ENCODE assay signal across 21 cellular contexts in the genomic region with DNA sequence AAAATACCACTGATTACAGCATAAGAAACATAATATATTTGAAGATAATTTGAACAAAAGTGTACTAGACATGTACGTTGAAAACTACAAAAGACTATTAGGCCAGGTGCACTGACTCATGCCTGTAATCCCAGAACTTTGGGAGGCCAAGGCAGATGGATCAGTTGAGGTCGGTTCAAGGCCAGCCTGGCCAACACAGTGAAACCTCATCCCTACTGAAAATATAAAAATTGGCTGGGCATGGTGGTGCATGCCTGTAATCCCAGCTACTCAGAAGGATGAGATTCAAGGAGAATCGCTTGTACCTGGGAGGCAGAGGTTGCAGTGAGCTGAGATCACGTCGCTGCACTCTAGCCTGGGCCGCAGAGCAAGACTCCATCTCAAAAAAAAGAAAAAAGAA. TPM values are rescaled to one million over a fixed set of nuclear protein-coding genes. Genes with fewer than 3 reads are reported as not detected.
DNase-seq lines count a peak whose midpoint lies in the region; ATAC-seq, FAIRE-seq and TF ChIP-seq lines count a peak whose summit lies in the region.
"Had no signal": no experiment of that assay in that cellular context is flagged by ENCODE, and none has a peak within 500 bp of the region (broad histone marks: within the 10 kb centered on the region; RNA-seq: fewer than 3 reads in every experiment).

No MANE protein-coding gene starts in this region.

- TF ChIP-seq POLR2A in A549 (IDR thresholded peaks at IDR 0.05; ENCODE audit: low read length): no peak
- no peak for TF ChIP-seq POLR2A in IMR-90 (IDR thresholded peaks at IDR 0.05; ENCODE audit: low read depth, low read length)

- TF ChIP-seq RAD21 in A549 (conservative IDR thresholded peaks at IDR 0.05 in 1 of 2, IDR thresholded peaks at IDR 0.05 in 1 of 2): no peak
- TF ChIP-seq RAD21 in IMR-90 (IDR thresholded peaks at IDR 0.05; ENCODE audit: low read length): no peak

- H3K9ac ChIP-seq in IMR-90 (ENCODE audit: low read depth, low read length) (no peak overlapping the region), Karpas-422 (ENCODE audit: low read length) (no peak overlapping the region)
- H3K9ac ChIP-seq: BLaER1 treated with 17β-estradiol and CSF1 and Interleukin-3, amounts not matched to agents 10 nM and 100 nM; GM23248 had no signal

- H2AFZ ChIP-seq in IMR-90 (replicated peaks; ENCODE audit: low read length, poor library complexity) (no peak overlapping the region), Karpas-422 (ENCODE audit: low read length) (no peak overlapping the region)

- H3K4me3 ChIP-seq in A549: no peak overlapping the region
- H3K4me3 ChIP-seq in IMR-90 (ENCODE audit: insufficient read depth, low read depth, low read length): no peak overlapping the region
- no peak overlapping the region for H3K4me3 ChIP-seq in Karpas-422 (ENCODE audit: low read length)
- H3K4me3 ChIP-seq in A673 (ENCODE audit: low read depth, low read length, poor library complexity, severe bottlenecking): no peak overlapping the region
- H3K4me3 ChIP-seq: BLaER1 treated with 17β-estradiol and CSF1 and Interleukin-3, amounts not matched to agents 10 nM and 100 nM; GM23248 had no signal

- no peaks in the 10 kb centered on the region for H3K4me1 Mint-ChIP-seq in activated naive CD4-positive, alpha-beta T cell treated with anti-CD3 and anti-CD28 coated beads for 36 hours (ENCODE audit: low read depth)
- H3K4me1 Mint-ChIP-seq: CD8-positive, alpha-beta memory T cell had no signal

- ATAC-seq in A549 (peak in 1 of 2 experiments; percentile 25; a peak in 1 of 6 replicates), IMR-90 (ENCODE audit: low read depth) (no peak)

- H4K8ac ChIP-seq in IMR-90 (ENCODE audit: low read depth in 2 of 2, low read length in 2 of 2): no peak overlapping the region

- no peak overlapping the region for H3K4ac ChIP-seq in IMR-90 (ENCODE audit: low read depth, low read length)

- H2BK120ac ChIP-seq in IMR-90 (ENCODE audit: low read depth, low read length): no peak overlapping the region

- CTCF ChIA-PET in A549 (lab: Yijun Ruan, JAX): interaction anchor here (0.7 kb wide), 1 partner anchor 664 kb away, joined by 5 read pairs; no protein-coding TSS in a partner anchor
- CTCF ChIA-PET in IMR-90 (lab: Yijun Ruan, JAX): interaction anchor here (0.6 kb wide), 1 partner anchor 138 kb away, joined by 3 read pairs; no protein-coding TSS in a partner anchor
- CTCF ChIA-PET in activated naive CD4-positive, alpha-beta T cell treated with anti-CD3 and anti-CD28 coated beads for 36 hours (lab: Charles Lee): interaction anchor here (0.7 kb wide), 1 partner anchor 321 kb away, joined by 4 read pairs; no protein-coding TSS in a partner anchor
- CTCF ChIA-PET in A673 (lab: Charles Lee): no interaction called here

- no peaks in the 10 kb centered on the region for H3K27me3 Mint-ChIP-seq in activated naive CD4-positive, alpha-beta T cell treated with anti-CD3 and anti-CD28 coated beads for 36 hours (ENCODE audit: low read depth)
- H3K27me3 Mint-ChIP-seq: CD4-positive, alpha-beta T cell had no signal

- H4K5ac ChIP-seq in IMR-90 (ENCODE audit: low read depth, low read length): no peak overlapping the region

- H3K79me2 ChIP-seq in Karpas-422 (ENCODE audit: low read length): no peaks in the 10 kb centered on the region

- no peaks in the 10 kb centered on the region for H3K9me3 ChIP-seq in A549
- no peaks in the 10 kb centered on the region for H3K9me3 ChIP-seq in IMR-90 (ENCODE audit: control insufficient read depth, insufficient read depth, low read length)
- no peaks in the 10 kb centered on the region for H3K9me3 ChIP-seq in Karpas-422 (ENCODE audit: low read length)
- H3K9me3 ChIP-seq in A673 (ENCODE audit: low read depth, low read length, poor library complexity, severe bottlenecking): no peaks in the 10 kb centered on the region
- H3K9me3 ChIP-seq: BE2C had no signal

- no peaks in the 10 kb centered on the region for H3K9me2 ChIP-seq in Karpas-422 (replicated peaks; ENCODE audit: insufficient read depth, low read length)

- dilution Hi-C loops in IMR-90 (cut with HindIII; ENCODE audit: low sequenced_read_pairs, unreplicated experiment): no loop called here

- H4K91ac ChIP-seq in IMR-90 (ENCODE audit: insufficient read depth, low read depth, low read length): no peak overlapping the region

- intact Hi-C loops in IMR-90 (cut with micrococcal nuclease): no loop called here
- intact Hi-C loops in activated naive CD4-positive, alpha-beta T cell treated with anti-CD3 and anti-CD28 coated beads for 36 hours (cut with micrococcal nuclease): no loop called here
- intact Hi-C loops in A673 (cut with micrococcal nuclease; ENCODE audit: unreplicated experiment): no loop called here

- H3K9me1 ChIP-seq in IMR-90 (ENCODE audit: insufficient read depth, low read length): no peaks in the 10 kb centered on the region

- peaks cover 15% of the 10 kb centered on the region for H3K4me1 ChIP-seq in A549
- H3K4me1 ChIP-seq in IMR-90 (ENCODE audit: control insufficient read depth, insufficient read depth, low read length): 0 out of 2 replicates have a peak, but pooled peaks cover 2% of the 10 kb centered on the region
- H3K4me1 ChIP-seq in Karpas-422 (ENCODE audit: low read length): no peaks in the 10 kb centered on the region
- no peaks in the 10 kb centered on the region for H3K4me1 ChIP-seq in A673 (ENCODE audit: insufficient read depth, low read length, poor library complexity, severe bottlenecking)
- H3K4me1 ChIP-seq: BE2C had no signal

- H3K36me3 ChIP-seq in IMR-90 (ENCODE audit: control insufficient read depth, insufficient read depth, low read length) (no peaks in the 10 kb centered on the region), Karpas-422 (ENCODE audit: insufficient read depth, low read length) (no peaks in the 10 kb centered on the region), A673 (ENCODE audit: insufficient read depth, low read length, poor library complexity, severe bottlenecking) (no peaks in the 10 kb centered on the region)
- H3K36me3 ChIP-seq: BE2C; BLaER1 treated with 17β-estradiol and CSF1 and Interleukin-3, amounts not matched to agents 10 nM and 100 nM had no signal

- H3K14ac ChIP-seq in IMR-90 (replicated peaks; ENCODE audit: low read depth, low read length): no peak overlapping the region

- H3K27ac ChIP-seq in A549 (peak overlapping the region; percentile 34 to 80; a peak in 5 of 6 replicates), IMR-90 (ENCODE audit: insufficient read depth, low read length) (no peak overlapping the region), VCaP (peak overlapping the region; percentile 44), Karpas-422 (ENCODE audit: low read length) (no peak overlapping the region), A673 (ENCODE audit: low read depth, low read length, poor library complexity, severe bottlenecking) (no peak overlapping the region)
- H3K27ac ChIP-seq: BLaER1 treated with 17β-estradiol and CSF1 and Interleukin-3, amounts not matched to agents 10 nM and 100 nM; GM23248 had no signal

- H3K4me2 ChIP-seq in A549 (peak overlapping the region; percentile 47), IMR-90 (ENCODE audit: low read depth, low read length) (no peak overlapping the region), Karpas-422 (ENCODE audit: low read depth, low read length, poor library complexity, severe bottlenecking) (no peak overlapping the region)
- H3K4me2 ChIP-seq: BLaER1 treated with 17β-estradiol and CSF1 and Interleukin-3, amounts not matched to agents 10 nM and 100 nM had no signal

- DNase-seq in A549 (ENCODE audit: low read depth in 1 of 2, low spot score in 1 of 2) (peak in 1 of 2 experiments; percentile 46), IMR-90 (no peak), Karpas-422 (no peak), A673 (ENCODE audit: low spot score) (no peak)
- DNase-seq in activated naive CD4-positive, alpha-beta T cell treated with anti-CD3 and anti-CD28 coated beads for 36 hours: no peak
- DNase-seq: ACHN; AML-193; BE2C; CD4-positive, alpha-beta T cell; CD8-positive, alpha-beta memory T cell; DMS 273 treated with DMSO at 0.1 percent for 48 hours; DND-41; GM23248; H7; HCEC 1CT had no signal

- 62% methylated on average over 6 of the region's 6 CpGs for WGBS in A549 (ENCODE audit: missing lambda C conversion rate)
- WGBS in IMR-90 (ENCODE audit: extremely low coverage in 2 of 2, insufficient read length in 1 of 2), 2 experiments: no CpG with 5 or more reads among the region's 6 CpGs

- POLR2A ChIA-PET in A549 (lab: Yijun Ruan, JAX) (no interaction called here), IMR-90 (lab: Charles Lee; ENCODE audit: unreplicated experiment) (interaction anchor here (0.6 kb wide), 1 partner anchor 36 kb away, joined by 11 read pairs; a partner anchor contains a TSS), A673 (lab: Charles Lee; ENCODE audit: low non-redundant PET) (no interaction called here)

- no peak overlapping the region for H2BK5ac ChIP-seq in IMR-90 (ENCODE audit: low read depth, low read length, poor library complexity, severe bottlenecking)

- H2BK15ac ChIP-seq in IMR-90 (ENCODE audit: low read depth, low read length): peak overlapping the region; percentile 43; the same call in 1 of the 3 replicates

- TF ChIP-seq CTCF in A549 (IDR thresholded peaks at IDR 0.05) (no peak), IMR-90 (conservative IDR thresholded peaks at IDR 0.05; ENCODE audit: low read depth, low read length) (no peak), VCaP (conservative IDR thresholded peaks at IDR 0.05) (no peak), A673 (conservative IDR thresholded peaks at IDR 0.05; ENCODE audit: low read depth, low read length) (no peak)

- no peak overlapping the region for H3K56ac ChIP-seq in IMR-90 (ENCODE audit: extremely low read depth, insufficient read depth, low read length)

- in situ Hi-C loops in IMR-90 (cut with MboI; ENCODE audit: low sequenced_read_pairs): no loop called here

- H3K36me3 Mint-ChIP-seq in activated naive CD4-positive, alpha-beta T cell treated with anti-CD3 and anti-CD28 coated beads for 36 hours (ENCODE audit: low read depth): no peaks in the 10 kb centered on the region
- H3K36me3 Mint-ChIP-seq: CD14-positive monocyte had no signal

- H3K27me3 ChIP-seq in IMR-90 (ENCODE audit: control insufficient read depth, insufficient read depth, low read length): no peaks in the 10 kb centered on the region
- no peaks in the 10 kb centered on the region for H3K27me3 ChIP-seq in Karpas-422 (ENCODE audit: low read length)
- no peaks in the 10 kb centered on the region for H3K27me3 ChIP-seq in A673 (replicated peaks; ENCODE audit: insufficient read depth, low read depth, low read length, poor library complexity)
- H3K27me3 ChIP-seq: BE2C; BLaER1 treated with 17β-estradiol and CSF1 and Interleukin-3, amounts not matched to agents 10 nM and 100 nM had no signal

- no peak overlapping the region for H3K27ac Mint-ChIP-seq in activated naive CD4-positive, alpha-beta T cell treated with anti-CD3 and anti-CD28 coated beads for 36 hours
- H3K27ac Mint-ChIP-seq: CD14-positive monocyte; CD4-positive, alpha-beta T cell had no signal

- no peak overlapping the region for H3K18ac ChIP-seq in IMR-90 (ENCODE audit: low read depth, low read length)

- H2AK9ac ChIP-seq in IMR-90 (replicated peaks; ENCODE audit: low read depth, low read length, poor library complexity): no peak overlapping the region

- no peaks in the 10 kb centered on the region for H3K79me1 ChIP-seq in IMR-90 (ENCODE audit: low read depth in 1 of 2, low read length in 2 of 2)

- no peak for FAIRE-seq in A549 (lab: Jason Lieb, UNC)
- FAIRE-seq: D721Med, GM12892, H1 had no signal

- BruUV-seq in IMR-90 (replicated peaks; lab: Mats Ljungman, UMichigan) (no TSS peak), A673 (replicated peaks; lab: Mats Ljungman, UMichigan) (no TSS peak)

- H3K9me3 Mint-ChIP-seq in activated naive CD4-positive, alpha-beta T cell treated with anti-CD3 and anti-CD28 coated beads for 36 hours: peaks cover 4% of the 10 kb centered on the region

- H2AK5ac ChIP-seq in IMR-90 (ENCODE audit: low read depth, low read length): no peak overlapping the region

- H2BK20ac ChIP-seq in IMR-90 (ENCODE audit: low read depth, low read length): no peak overlapping the region

- no peak overlapping the region for H3K4me3 Mint-ChIP-seq in activated naive CD4-positive, alpha-beta T cell treated with anti-CD3 and anti-CD28 coated beads for 36 hours
- H3K4me3 Mint-ChIP-seq: CD14-positive monocyte; CD4-positive, alpha-beta T cell; CD8-positive, alpha-beta memory T cell had no signal

- no peak overlapping the region for H3K23ac ChIP-seq in IMR-90 (ENCODE audit: low read depth, low read length)

- no peaks in the 10 kb centered on the region for H4K20me1 ChIP-seq in IMR-90 (ENCODE audit: insufficient read depth, low read length)
- no peaks in the 10 kb centered on the region for H4K20me1 ChIP-seq in Karpas-422 (ENCODE audit: insufficient read depth, low read depth, low read length)
- H4K20me1 ChIP-seq: BLaER1 treated with 17β-estradiol and CSF1 and Interleukin-3, amounts not matched to agents 10 nM and 100 nM had no signal

- TF ChIP-seq EP300 in A549 (IDR thresholded peaks at IDR 0.05): 0 out of 5 replicates have a peak, but pooled peaks of 1 of the 2 experiments have one; percentile 5

RNA-seq across cellular contexts. Expression of a gene that starts 36.2 kb away (rescaled TPM):
- polyA plus RNA-seq in A549 (2011; rRNA removed) (29.5 and 56.0 TPM in 2 replicates), A549 (2017; fragmentation: RNase III; extraction: RNeasy Plus Mini Kit Qiagen cat#74134 plus additional on column Dnase treatment) (29.9 to 34.5 TPM (median 33.6 TPM) in 3 replicates), IMR-90 (2012; rRNA removed) (22.0 and 23.9 TPM in 2 replicates)
- polyA plus RNA-seq in A549 (2012; cell fraction: cytosol; rRNA removed): 8.4 and 8.6 TPM in 2 replicates
- 7.0 and 15.3 TPM in 2 replicates for polyA plus RNA-seq in A549 (2012; cell fraction: nucleus; rRNA removed)
- polyA minus RNA-seq in A549 (2011; rRNA and poly(A)+ RNA removed): 181 TPM in 2 replicates
- total RNA-seq in IMR-90 (2012; rRNA removed) (128 and 150 TPM in 2 replicates), A673 (2021) (43.2 and 50.8 TPM in 2 replicates)
- 10.0 and 11.3 TPM in 2 replicates for polyA plus RNA-seq in IMR-90 (2012; cell fraction: cytosol; rRNA removed)
- 7.1 and 33.5 TPM in 2 replicates for polyA plus RNA-seq in IMR-90 (2012; cell fraction: nucleus; rRNA removed; ENCODE audit: low replicate concordance)
- total RNA-seq in activated naive CD4-positive, alpha-beta T cell treated with anti-CD3 and anti-CD28 coated beads for 36 hours: 10 to 100 TPM in 1 of 2 experiments, 1 to 10 TPM in 1; 9.2 to 13.5 TPM
- total RNA-seq in Karpas-422 (2014; rRNA removed; shearing (Covaris generic); ENCODE audit: low replicate concordance): 1.6 and 2.6 TPM in 2 replicates

Comparison
In these comparisons a context has a peak if more than half of its experiments do, and no peak if none do; other contexts are left out.
1. H3K27ac ChIP-seq: peak in A549 (2 of 2) and VCaP (single experiment); none in IMR-90 (single experiment), Karpas-422 (single experiment) and A673 (single experiment).